9 cellular contexts compared by ENCODE assay signal in the genomic region with DNA sequence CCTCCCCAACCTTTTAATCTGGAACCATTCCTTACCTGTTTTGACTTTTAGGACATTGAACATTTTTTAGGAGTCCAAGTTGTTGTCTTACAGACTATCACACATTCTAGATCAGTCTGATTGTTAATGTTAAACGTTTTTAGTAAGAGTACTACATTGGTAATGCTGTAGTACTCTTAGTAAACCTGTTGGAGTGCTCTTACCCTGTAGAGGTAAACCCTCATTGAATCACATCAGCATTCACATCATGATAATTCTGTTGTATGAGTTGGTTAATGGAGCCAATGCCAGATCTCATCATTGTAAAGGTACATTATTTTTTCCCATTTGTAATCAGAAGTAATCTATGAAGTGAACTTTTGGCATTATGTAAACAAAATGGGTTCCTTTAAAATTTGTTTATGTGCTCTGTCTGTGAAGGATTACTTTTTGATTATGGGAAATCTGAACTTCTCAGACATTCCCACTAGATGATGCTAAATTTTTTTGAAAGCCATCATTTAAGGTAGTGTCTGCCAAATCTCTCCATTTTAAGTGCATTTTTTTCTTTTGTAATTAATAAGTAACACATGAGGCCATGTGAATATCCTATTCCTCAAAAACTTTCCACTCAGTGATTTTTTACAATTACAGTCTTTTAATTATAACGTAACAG. TPM values are rescaled to one million over a fixed set of nuclear protein-coding genes. Genes with fewer than 3 reads are reported as not detected.
DNase-seq lines count a peak whose midpoint lies in the region; ATAC-seq and TF ChIP-seq lines count a peak whose summit lies in the region.
"Had no signal": no experiment of that assay in that cellular context is flagged by ENCODE, and none has a peak within 500 bp of the region (broad histone marks: within the 10 kb centered on the region; RNA-seq: fewer than 3 reads in every experiment).

No MANE protein-coding gene starts in this region.

- POLR2A ChIA-PET in OCI-LY7 (lab: Charles Lee) = interaction anchor here (0.6 kb wide), 1 partner anchor 14 kb away, joined by 4 read pairs; no protein-coding TSS in a partner anchor

- H4K20me1 ChIP-seq in OCI-LY7 (ENCODE audit: insufficient read depth, low read length) = no peaks in the 10 kb centered on the region

- intact Hi-C loops in OCI-LY7 (cut with micrococcal nuclease; ENCODE audit: unreplicated experiment) = loop anchor here (2.0 to 5.0 kb wide), 2 partner anchors 205 to 238 kb away; no protein-coding TSS in a partner anchor

- H3K4me3 ChIP-seq in OCI-LY7 (ENCODE audit: low read depth, low read length, poor library complexity, severe bottlenecking) (no peak overlapping the region), epithelial cell of esophagus (ENCODE audit: low read length) (no peak overlapping the region)
- H3K4me3 ChIP-seq: skin epidermis had no signal

- H3K27ac ChIP-seq in OCI-LY7 (ENCODE audit: low read depth, low read length, poor library complexity, severe bottlenecking) = no peak overlapping the region
- H3K27ac ChIP-seq: skin epidermis had no signal

- H3K9me3 ChIP-seq in OCI-LY7 (ENCODE audit: low read length) = no peaks in the 10 kb centered on the region

- no peaks in the 10 kb centered on the region for H3K9me2 ChIP-seq in OCI-LY7 (ENCODE audit: insufficient read depth, low read length)

- peak; percentile 35 for DNase-seq in COR-L47 (lab: John Stamatoyannopoulos, UW)
- DNase-seq in OCI-LY7 (ENCODE audit: low spot score) = peak; percentile 75
- DNase-seq in epithelial cell of esophagus (ENCODE audit: low read depth) = peak; percentile 68
- peak; percentile 80 for DNase-seq in renal cortical epithelial cell (ENCODE audit: low read depth)
- no peak for DNase-seq in NCI-H2081 treated with DMSO at 0.1 percent for 48 hours (lab: John Stamatoyannopoulos, UW)
- no peak for DNase-seq in anterior cingulate cortex (lab: John Stamatoyannopoulos, UW)

- no peaks in the 10 kb centered on the region for H3K79me2 ChIP-seq in OCI-LY7 (ENCODE audit: insufficient read depth, low read depth, low read length)

- no peak overlapping the region for H3K4me2 ChIP-seq in OCI-LY7 (ENCODE audit: low read length)

- TSS peak; percentile 12 for BruUV-seq in OCI-LY7 (replicated peaks; lab: Mats Ljungman, UMichigan)

- CTCF ChIA-PET in OCI-LY7 (lab: Charles Lee; ENCODE audit: unreplicated experiment) = no interaction called here

- H3K4me1 ChIP-seq in OCI-LY7 (ENCODE audit: insufficient read depth, low read length, poor library complexity, severe bottlenecking) = no peaks in the 10 kb centered on the region

- ATAC-seq in GM18909 (IDR thresholded peaks at IDR 0.05; ENCODE audit: poor library complexity, unreplicated experiment) = peak; percentile 83
- ATAC-seq in HG03280 (IDR thresholded peaks at IDR 0.05; ENCODE audit: unreplicated experiment) = peak; percentile 95

- peak; percentile 89 for TF ChIP-seq CTCF in OCI-LY7 (conservative IDR thresholded peaks at IDR 0.05; ENCODE audit: low read length)
- TF ChIP-seq CTCF in epithelial cell of esophagus (IDR thresholded peaks at IDR 0.05; ENCODE audit: insufficient read depth, low read depth, low read length, missing control alignments) = peak; percentile 76

- H2AFZ ChIP-seq in OCI-LY7 (ENCODE audit: low read length) = no peak overlapping the region

- peaks cover 36% of the 10 kb centered on the region for H3K36me3 ChIP-seq in OCI-LY7 (ENCODE audit: insufficient read depth, low read length)

RNA-seq across cellular contexts. Expression of gene VWA8, which starts 55.2 kb away (rescaled TPM):
- total RNA-seq in OCI-LY7 (2014; rRNA removed; shearing (Covaris generic)) = 16.1 and 26.4 TPM in 2 replicates
- total RNA-seq in OCI-LY7 (2022) = 31.2 and 31.5 TPM in 2 replicates
- 29.0 and 45.4 TPM in 2 replicates for total RNA-seq in renal cortical epithelial cell

Comparison
In these comparisons a context has a peak if more than half of its experiments do, and no peak if none do; other contexts are left out.
1. DNase-seq: peak in COR-L47 (single experiment), OCI-LY7 (single experiment), epithelial cell of esophagus (single experiment) and renal cortical epithelial cell (single experiment); none in NCI-H2081 treated with DMSO at 0.1 percent for 48 hours (single experiment) and anterior cingulate cortex (0 of 58).